ENCODE assay signal across 10 cellular contexts in the genomic region with DNA sequence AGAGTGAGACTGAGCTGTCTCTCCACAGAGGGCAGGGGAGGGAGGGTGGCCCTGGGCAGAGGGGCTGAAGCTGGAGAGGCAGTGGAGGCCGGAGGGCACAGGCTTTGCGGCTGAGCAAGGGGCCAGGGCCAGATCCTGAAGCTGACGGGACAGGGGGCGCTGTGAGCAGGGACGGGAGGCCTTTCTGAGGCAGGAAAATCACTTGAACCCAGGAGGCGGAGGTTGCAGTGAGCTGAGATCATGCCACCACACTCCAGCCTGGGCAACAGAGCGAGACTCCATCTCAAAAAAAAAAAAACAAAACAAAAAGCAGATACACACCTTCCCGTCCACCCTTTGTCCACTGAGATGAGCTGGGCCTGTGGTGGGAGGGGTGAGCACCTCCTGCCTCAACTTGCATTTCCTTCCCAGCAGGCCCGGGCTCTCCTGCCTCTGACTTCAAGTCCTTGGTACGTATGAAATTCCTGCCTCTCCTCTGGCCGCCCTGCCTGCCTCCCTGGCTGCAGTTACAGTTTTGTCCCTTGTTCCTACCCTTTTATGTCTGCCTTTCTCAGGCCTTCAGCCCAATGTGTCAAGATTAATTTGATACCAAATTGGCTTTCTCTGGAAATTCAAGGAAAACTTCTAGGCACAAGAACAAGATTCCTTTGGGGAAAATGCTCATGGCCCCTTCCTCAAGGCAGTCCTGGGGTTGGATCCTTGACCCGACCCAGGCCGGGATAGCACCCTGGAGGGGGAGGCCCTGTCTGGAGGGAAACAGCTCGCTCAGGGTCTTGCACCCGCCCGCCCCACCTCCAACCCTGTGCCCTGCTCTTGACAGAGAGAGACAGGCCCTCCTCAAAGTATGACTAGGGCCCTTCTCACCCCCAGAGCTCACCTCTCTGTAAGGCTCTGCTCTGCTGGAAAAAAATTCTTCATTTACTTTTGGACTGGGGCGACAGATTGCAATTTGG. TPM values are rescaled to one million over a fixed set of nuclear protein-coding genes. Genes with fewer than 3 reads are reported as not detected.
A peak's percentile ranks its signal among the peaks of the same experiment; 100 is the strongest.
DNase-seq lines count a peak whose midpoint lies in the region; ATAC-seq and TF ChIP-seq lines count a peak whose summit lies in the region.
"Had no signal": no experiment of that assay in that cellular context is flagged by ENCODE, and none has a peak within 500 bp of the region (broad histone marks: within the 10 kb centered on the region; RNA-seq: fewer than 3 reads in every experiment).

No MANE protein-coding gene starts in this region.

- 73 to 75% (median 74%) methylated on average over 17 of the region's 17 CpGs for WGBS in psoas muscle, 3 donors

- DNase-seq in EL, result peak; percentile 82
- peak; percentile 49 to 75 for DNase-seq in foreskin keratinocyte
- DNase-seq in psoas muscle, result peak; percentile 57 to 65
- no peak for DNase-seq in cortex of kidney (lab: John Stamatoyannopoulos, UW)
- DNase-seq in stimulated activated CD4-positive, alpha-beta T cell treated with anti-CD3 and anti-CD28 coated beads, Interleukin-2, amount 100 ng/mL, for 24 hours, result no peak
- DNase-seq in DMS114 treated with DMSO at 0.1 percent for 48 hours (lab: John Stamatoyannopoulos, UW; ENCODE audit: unreplicated experiment), result no peak
- DNase-seq: activated naive CD4-positive, alpha-beta T cell treated with Interleukin-2 at 50 U/mL for 16 hours; KBM-7 had no signal

- H3K27ac ChIP-seq in foreskin keratinocyte, result peak overlapping the region; percentile 80
- H3K27ac ChIP-seq in psoas muscle, result peak overlapping the region; percentile 83

- intact Hi-C loops in psoas muscle (cut with DNase I), result no loop called here

- H3K36me3 ChIP-seq in psoas muscle (ENCODE audit: insufficient read depth in 1 of 2, low read depth in 1 of 2), result no peaks in the 10 kb centered on the region

- TF ChIP-seq CTCF in foreskin keratinocyte (conservative IDR thresholded peaks at IDR 0.05), result peak; percentile 37
- no peak for TF ChIP-seq CTCF in psoas muscle (IDR thresholded peaks at IDR 0.05)

- peaks cover 20% of the 10 kb centered on the region for H3K4me1 ChIP-seq in foreskin keratinocyte
- H3K4me1 ChIP-seq in psoas muscle, result peaks cover 13% of the 10 kb centered on the region

- ATAC-seq in SK-N-SH treated with all-trans-retinoic acid at 6 μM for 48 hours (peak; percentile 79), foreskin keratinocyte (peak; percentile 58), psoas muscle (no peak), HG02885 (IDR thresholded peaks at IDR 0.05; ENCODE audit: poor library complexity, unreplicated experiment) (no peak)

- H3K27me3 ChIP-seq in foreskin keratinocyte (no peaks in the 10 kb centered on the region), psoas muscle (ENCODE audit: insufficient read depth in 3 of 3, low read length in 2 of 3) (no peaks in the 10 kb centered on the region)

- no peaks in the 10 kb centered on the region for H3K9me3 ChIP-seq in psoas muscle

- no peak overlapping the region for H3K4me3 ChIP-seq in psoas muscle

TF ChIP-seq in SK-N-SH treated with all-trans-retinoic acid at 6 μM for 48 hours, 23 proteins besides CTCF, POLR2A, EP300 and RAD21 (continues in another document):
- TF ChIP-seq PPARA (CRISPR knock-in tag; IDR thresholded peaks at IDR 0.05; ENCODE audit: borderline replicate concordance), result no peak
- no peak for TF ChIP-seq BACH2 (CRISPR knock-in tag; IDR thresholded peaks at IDR 0.05; ENCODE audit: borderline replicate concordance)
- no peak for TF ChIP-seq ZC3H10 (CRISPR knock-in tag; IDR thresholded peaks at IDR 0.05)
- TF ChIP-seq, protein P1, sequence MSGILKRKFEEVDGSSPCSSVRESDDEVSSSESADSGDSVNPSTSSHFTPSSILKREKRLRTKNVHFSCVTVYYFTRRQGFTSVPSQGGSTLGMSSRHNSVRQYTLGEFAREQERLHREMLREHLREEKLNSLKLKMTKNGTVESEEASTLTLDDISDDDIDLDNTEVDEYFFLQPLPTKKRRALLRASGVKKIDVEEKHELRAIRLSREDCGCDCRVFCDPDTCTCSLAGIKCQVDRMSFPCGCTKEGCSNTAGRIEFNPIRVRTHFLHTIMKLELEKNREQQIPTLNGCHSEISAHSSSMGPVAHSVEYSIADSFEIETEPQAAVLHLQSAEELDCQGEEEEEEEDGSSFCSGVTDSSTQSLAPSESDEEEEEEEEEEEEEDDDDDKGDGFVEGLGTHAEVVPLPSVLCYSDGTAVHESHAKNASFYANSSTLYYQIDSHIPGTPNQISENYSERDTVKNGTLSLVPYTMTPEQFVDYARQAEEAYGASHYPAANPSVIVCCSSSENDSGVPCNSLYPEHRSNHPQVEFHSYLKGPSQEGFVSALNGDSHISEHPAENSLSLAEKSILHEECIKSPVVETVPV (CRISPR knock-in tag; IDR thresholded peaks at IDR 0.05), result no peak
- TF ChIP-seq, protein P2, sequence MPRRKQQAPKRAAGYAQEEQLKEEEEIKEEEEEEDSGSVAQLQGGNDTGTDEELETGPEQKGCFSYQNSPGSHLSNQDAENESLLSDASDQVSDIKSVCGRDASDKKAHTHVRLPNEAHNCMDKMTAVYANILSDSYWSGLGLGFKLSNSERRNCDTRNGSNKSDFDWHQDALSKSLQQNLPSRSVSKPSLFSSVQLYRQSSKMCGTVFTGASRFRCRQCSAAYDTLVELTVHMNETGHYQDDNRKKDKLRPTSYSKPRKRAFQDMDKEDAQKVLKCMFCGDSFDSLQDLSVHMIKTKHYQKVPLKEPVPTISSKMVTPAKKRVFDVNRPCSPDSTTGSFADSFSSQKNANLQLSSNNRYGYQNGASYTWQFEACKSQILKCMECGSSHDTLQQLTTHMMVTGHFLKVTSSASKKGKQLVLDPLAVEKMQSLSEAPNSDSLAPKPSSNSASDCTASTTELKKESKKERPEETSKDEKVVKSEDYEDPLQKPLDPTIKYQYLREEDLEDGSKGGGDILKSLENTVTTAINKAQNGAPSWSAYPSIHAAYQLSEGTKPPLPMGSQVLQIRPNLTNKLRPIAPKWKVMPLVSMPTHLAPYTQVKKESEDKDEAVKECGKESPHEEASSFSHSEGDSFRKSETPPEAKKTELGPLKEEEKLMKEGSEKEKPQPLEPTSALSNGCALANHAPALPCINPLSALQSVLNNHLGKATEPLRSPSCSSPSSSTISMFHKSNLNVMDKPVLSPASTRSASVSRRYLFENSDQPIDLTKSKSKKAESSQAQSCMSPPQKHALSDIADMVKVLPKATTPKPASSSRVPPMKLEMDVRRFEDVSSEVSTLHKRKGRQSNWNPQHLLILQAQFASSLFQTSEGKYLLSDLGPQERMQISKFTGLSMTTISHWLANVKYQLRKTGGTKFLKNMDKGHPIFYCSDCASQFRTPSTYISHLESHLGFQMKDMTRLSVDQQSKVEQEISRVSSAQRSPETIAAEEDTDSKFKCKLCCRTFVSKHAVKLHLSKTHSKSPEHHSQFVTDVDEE (CRISPR knock-in tag; IDR thresholded peaks at IDR 0.05), result no peak
- TF ChIP-seq GLIS3 (CRISPR knock-in tag; IDR thresholded peaks at IDR 0.05), result no peak
- no peak for TF ChIP-seq TCF4 (CRISPR knock-in tag; IDR thresholded peaks at IDR 0.05; ENCODE audit: borderline replicate concordance)
- TF ChIP-seq ISL1 (CRISPR knock-in tag; IDR thresholded peaks at IDR 0.05), result no peak
- TF ChIP-seq ZNF565 (CRISPR knock-in tag; conservative IDR thresholded peaks at IDR 0.05; ENCODE audit: low read depth), result no peak
- no peak for TF ChIP-seq SNAI2 (CRISPR knock-in tag; IDR thresholded peaks at IDR 0.05)
- no peak for TF ChIP-seq ZNF70 (CRISPR knock-in tag; IDR thresholded peaks at IDR 0.05)
- TF ChIP-seq, protein P3, sequence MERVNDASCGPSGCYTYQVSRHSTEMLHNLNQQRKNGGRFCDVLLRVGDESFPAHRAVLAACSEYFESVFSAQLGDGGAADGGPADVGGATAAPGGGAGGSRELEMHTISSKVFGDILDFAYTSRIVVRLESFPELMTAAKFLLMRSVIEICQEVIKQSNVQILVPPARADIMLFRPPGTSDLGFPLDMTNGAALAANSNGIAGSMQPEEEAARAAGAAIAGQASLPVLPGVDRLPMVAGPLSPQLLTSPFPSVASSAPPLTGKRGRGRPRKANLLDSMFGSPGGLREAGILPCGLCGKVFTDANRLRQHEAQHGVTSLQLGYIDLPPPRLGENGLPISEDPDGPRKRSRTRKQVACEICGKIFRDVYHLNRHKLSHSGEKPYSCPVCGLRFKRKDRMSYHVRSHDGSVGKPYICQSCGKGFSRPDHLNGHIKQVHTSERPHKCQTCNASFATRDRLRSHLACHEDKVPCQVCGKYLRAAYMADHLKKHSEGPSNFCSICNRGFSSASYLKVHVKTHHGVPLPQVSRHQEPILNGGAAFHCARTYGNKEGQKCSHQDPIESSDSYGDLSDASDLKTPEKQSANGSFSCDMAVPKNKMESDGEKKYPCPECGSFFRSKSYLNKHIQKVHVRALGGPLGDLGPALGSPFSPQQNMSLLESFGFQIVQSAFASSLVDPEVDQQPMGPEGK (CRISPR knock-in tag; IDR thresholded peaks at IDR 0.05; ENCODE audit: borderline replicate concordance), result no peak

RNA-seq across cellular contexts. Expression of a gene that starts 11.2 kb away (rescaled TPM):
- 0.65 and 1.6 TPM in 2 replicates for total RNA-seq in foreskin keratinocyte
- polyA plus RNA-seq in foreskin keratinocyte, result 1.3 and 2.1 TPM in 2 replicates
- 100 to 1,000 TPM in 1 of 4 donors, 10 to 100 TPM in 3; 17.1 to 109 (median 31.6) TPM for total RNA-seq in psoas muscle
- polyA plus RNA-seq in psoas muscle, result 10 to 100 TPM in 2 of 3 donors, 1 to 10 TPM in 1; 7.4 to 32.6 (median 20.4) TPM

RNA-seq across cellular contexts. Expression of a gene that starts 22.5 kb away (rescaled TPM):
- total RNA-seq in foreskin keratinocyte (not detected in 2 replicates), psoas muscle (not detected)
- polyA plus RNA-seq in foreskin keratinocyte (0.13 and 0.16 TPM in 2 replicates), psoas muscle (1 to 10 TPM in 1 of 3 donors, under 1 TPM in 2; 0.38 to 1.2 (median 0.39) TPM)

RNA-seq across cellular contexts. Expression of a gene that starts 30.1 kb away (rescaled TPM):
- total RNA-seq in foreskin keratinocyte (59.5 and 73.1 TPM in 2 replicates), psoas muscle (1 to 10 TPM; 2.9 to 4.6 (median 4.1) TPM)
- polyA plus RNA-seq in foreskin keratinocyte (87.6 and 100 TPM in 2 replicates), psoas muscle (1 to 10 TPM; 1.8 to 8.5 (median 2.7) TPM)

RNA-seq across cellular contexts. Expression of a gene that starts 41.4 kb away (rescaled TPM):
- total RNA-seq in foreskin keratinocyte (180 and 202 TPM in 2 replicates), psoas muscle (100 to 1,000 TPM; 101 to 192 (median 129) TPM)
- polyA plus RNA-seq in foreskin keratinocyte (81.0 and 98.8 TPM in 2 replicates), psoas muscle (100 to 1,000 TPM in 2 of 3 donors, 10 to 100 TPM in 1; 97.2 to 179 (median 108) TPM)

RNA-seq across cellular contexts. Expression of a gene that starts 50.8 kb away (rescaled TPM):
- total RNA-seq in foreskin keratinocyte (26.2 and 27.4 TPM in 2 replicates), psoas muscle (10 to 100 TPM; 20.8 to 44.5 (median 32.9) TPM)
- polyA plus RNA-seq in foreskin keratinocyte (21.0 and 23.6 TPM in 2 replicates), psoas muscle (10 to 100 TPM in 2 of 3 donors, 1 to 10 TPM in 1; 9.6 to 24.0 (median 13.5) TPM)

Comparison
In these comparisons a context has a peak if more than half of its experiments do, and no peak if none do; other contexts are left out.
1. DNase-seq: peak in EL (single experiment), foreskin keratinocyte (2 of 2) and psoas muscle (2 of 2); none in cortex of kidney (single experiment), stimulated activated CD4-positive, alpha-beta T cell treated with anti-CD3 and anti-CD28 coated beads, Interleukin-2, amount 100 ng/mL, for 24 hours (0 of 2) and DMS114 treated with DMSO at 0.1 percent for 48 hours (single experiment).
2. ATAC-seq: peak in SK-N-SH treated with all-trans-retinoic acid at 6 μM for 48 hours (single experiment) and foreskin keratinocyte (single experiment); none in psoas muscle (0 of 4) and HG02885 (single experiment).
3. RNA of a gene that starts 30.1 kb away (total RNA-seq): 59.5 to 73.1 TPM in foreskin keratinocyte; 2.9 to 4.6 TPM in psoas muscle; every median in the first group is over 10 times any median in the second.